In the genomic region with DNA sequence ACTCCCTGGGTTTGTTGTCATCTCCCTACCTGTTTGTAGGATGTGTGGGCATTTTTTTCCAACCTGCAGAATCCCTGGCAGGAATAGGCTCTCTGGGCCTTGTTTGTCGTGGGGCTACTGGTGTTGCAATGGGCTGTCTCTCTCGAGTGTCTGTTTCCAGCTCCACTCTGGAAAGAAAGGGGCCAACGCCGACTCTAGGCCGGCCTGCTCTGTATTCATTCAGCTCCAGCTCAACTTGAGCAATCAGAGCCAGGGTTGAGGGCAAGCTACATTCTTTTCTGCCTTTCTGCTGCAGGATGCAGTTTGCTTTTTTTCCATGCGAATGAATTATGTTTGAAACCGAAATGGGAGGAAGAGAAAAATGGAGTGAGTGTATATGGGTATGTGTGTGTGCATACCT, we compare ENCODE assay signal across 10 cellular contexts. TPM values are rescaled to one million over a fixed set of nuclear protein-coding genes. Genes with fewer than 3 reads are reported as not detected.
DNase-seq lines count a peak whose midpoint lies in the region; ATAC-seq and TF ChIP-seq lines count a peak whose summit lies in the region.
"Had no signal": no experiment of that assay in that cellular context is flagged by ENCODE, and none has a peak within 500 bp of the region (broad histone marks: within the 10 kb centered on the region; RNA-seq: fewer than 3 reads in every experiment).

No MANE protein-coding gene starts in this region.

- no peak for TF ChIP-seq CTCF in epithelial cell of proximal tubule (conservative IDR thresholded peaks at IDR 0.05; ENCODE audit: low read depth, low read length)
- no peak for TF ChIP-seq CTCF in upper lobe of right lung (IDR thresholded peaks at IDR 0.05)

- H3K4me1 Mint-ChIP-seq in T-helper 1 cell treated with Interleukin-12 subunit alpha and Interleukin-12 subunit beta and Interleukin-4 antibody, amounts not matched to agents 30 μg/mL and 1 μg/mL, for 36 hours (ENCODE audit: low read depth): peaks cover 22% of the 10 kb centered on the region

- no peak overlapping the region for H3K27ac Mint-ChIP-seq in T-helper 1 cell treated with Interleukin-12 subunit alpha and Interleukin-12 subunit beta and Interleukin-4 antibody, amounts not matched to agents 30 μg/mL and 1 μg/mL, for 36 hours

- H3K27me3 Mint-ChIP-seq in T-helper 1 cell treated with Interleukin-12 subunit alpha and Interleukin-12 subunit beta and Interleukin-4 antibody, amounts not matched to agents 30 μg/mL and 1 μg/mL, for 36 hours (ENCODE audit: low read depth): peaks cover 12% of the 10 kb centered on the region

- H3K36me3 ChIP-seq in muscle layer of colon (ENCODE audit: insufficient read depth, low read length): peaks cover 24% of the 10 kb centered on the region
- peaks cover 30% of the 10 kb centered on the region for H3K36me3 ChIP-seq in upper lobe of right lung

- H3K9me3 ChIP-seq in muscle layer of colon (ENCODE audit: low read length): no peaks in the 10 kb centered on the region
- no peaks in the 10 kb centered on the region for H3K9me3 ChIP-seq in upper lobe of right lung

- peaks cover 4% of the 10 kb centered on the region for H3K36me3 Mint-ChIP-seq in T-helper 1 cell treated with Interleukin-12 subunit alpha and Interleukin-12 subunit beta and Interleukin-4 antibody, amounts not matched to agents 30 μg/mL and 1 μg/mL, for 36 hours (ENCODE audit: low read depth)

- H3K9ac ChIP-seq in muscle layer of colon (ENCODE audit: low read length): peak overlapping the region; percentile 6

- H3K27me3 ChIP-seq in muscle layer of colon (ENCODE audit: control insufficient read depth in 1 of 2, insufficient read depth in 2 of 2, low read length in 2 of 2) (no peaks in the 10 kb centered on the region), upper lobe of right lung (no peaks in the 10 kb centered on the region)

- H3K9me3 Mint-ChIP-seq in T-helper 1 cell treated with Interleukin-12 subunit alpha and Interleukin-12 subunit beta and Interleukin-4 antibody, amounts not matched to agents 30 μg/mL and 1 μg/mL, for 36 hours: no peaks in the 10 kb centered on the region

- H3K4me1 ChIP-seq in muscle layer of colon (ENCODE audit: insufficient read depth, low read length): peaks cover 67% of the 10 kb centered on the region
- H3K4me1 ChIP-seq in upper lobe of right lung: peaks cover 43% of the 10 kb centered on the region

- H3K4me3 Mint-ChIP-seq in T-helper 1 cell treated with Interleukin-12 subunit alpha and Interleukin-12 subunit beta and Interleukin-4 antibody, amounts not matched to agents 30 μg/mL and 1 μg/mL, for 36 hours: peak overlapping the region; percentile 23

- peak overlapping the region; percentile 3 for H3K4me3 ChIP-seq in epithelial cell of proximal tubule (ENCODE audit: low read depth, low read length)
- H3K4me3 ChIP-seq in muscle layer of colon (ENCODE audit: low read depth in 1 of 2, low read length in 2 of 2): peak overlapping the region; percentile 35 to 69
- peak overlapping the region; percentile 70 for H3K4me3 ChIP-seq in upper lobe of right lung

- no peak for DNase-seq in T-helper 1 cell
- no peak for DNase-seq in epithelial cell of proximal tubule (ENCODE audit: low read depth)
- DNase-seq in upper lobe of right lung: no peak
- no peak for DNase-seq in activated CD4-positive, alpha-beta T cell treated with anti-CD3 and anti-CD28 coated beads, Interleukin-2, amount 50 U/mL, for 4 hours
- DNase-seq in SIG-M5 treated with dmso at 0.1 percent for 504 hours (lab: John Stamatoyannopoulos, UW; ENCODE audit: unreplicated experiment): no peak
- DNase-seq: 8988T, SIG-M5 had no signal

- ATAC-seq in upper lobe of right lung: peak; percentile 8
- no peak for ATAC-seq in GM21619 (IDR thresholded peaks at IDR 0.05; ENCODE audit: unreplicated experiment)

- H3K27ac ChIP-seq in muscle layer of colon (ENCODE audit: low read depth, low read length) (peak overlapping the region; percentile 24), upper lobe of right lung (peak overlapping the region; percentile 53)

- intact Hi-C loops in upper lobe of right lung (cut with DNase I): loop anchor here (10.0 kb wide), 1 partner anchor 125 kb away; no protein-coding TSS in a partner anchor

RNA-seq across cellular contexts. Expression of a gene that starts 2.3 kb away (rescaled TPM):
- total RNA-seq in epithelial cell of proximal tubule: 16.6 and 33.4 TPM in 2 replicates
- 58.0 TPM for total RNA-seq in upper lobe of right lung

Comparison
In these comparisons a context has a peak if more than half of its experiments do, and no peak if none do; other contexts are left out.
1. H3K4me3 ChIP-seq: peak in every context shown above with its lines; median percentile 70 in upper lobe of right lung; 52 in muscle layer of colon; 3 in epithelial cell of proximal tubule.